Comparison of ENCODE assay signal across 16 cellular contexts in the genomic region with DNA sequence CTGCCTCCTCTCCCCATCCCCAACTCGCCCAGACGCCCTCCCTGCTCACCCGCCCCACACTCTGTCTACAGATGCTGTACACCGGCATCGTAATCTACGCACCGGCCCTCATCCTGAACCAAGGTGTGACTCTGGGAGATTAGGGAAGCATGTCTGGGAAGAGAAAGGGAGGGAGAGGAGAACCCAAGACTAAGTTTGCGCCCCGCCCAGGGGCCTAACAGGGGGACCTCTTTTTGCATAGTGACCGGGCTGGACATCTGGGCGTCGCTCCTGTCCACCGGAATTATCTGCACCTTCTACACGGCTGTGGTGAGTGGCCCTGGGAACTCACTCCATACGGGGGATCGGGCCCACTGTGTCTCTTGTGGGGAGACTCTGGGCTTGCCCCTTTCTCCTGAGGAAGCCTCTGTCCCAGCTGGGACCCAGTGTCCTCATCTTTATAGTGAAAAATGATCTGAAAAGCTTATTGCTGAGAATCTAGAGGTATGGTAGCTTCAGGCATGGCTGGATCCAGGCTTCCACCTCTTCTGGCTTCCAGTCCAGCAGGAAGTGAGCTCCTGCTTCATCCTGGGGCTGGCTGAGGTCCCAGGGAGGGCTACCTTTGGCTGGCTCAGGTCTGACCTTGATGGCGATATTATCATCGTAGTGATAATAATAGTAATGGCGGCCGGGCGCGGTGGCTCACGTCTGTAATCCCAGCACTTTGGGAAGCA. TPM values are rescaled to one million over a fixed set of nuclear protein-coding genes. Genes with fewer than 3 reads are reported as not detected.
A peak's percentile ranks its signal among the peaks of the same experiment; 100 is the strongest.
DNase-seq lines count a peak whose midpoint lies in the region; ATAC-seq and TF ChIP-seq lines count a peak whose summit lies in the region.
"Had no signal": no experiment of that assay in that cellular context is flagged by ENCODE, and none has a peak within 500 bp of the region (broad histone marks: within the 10 kb centered on the region; RNA-seq: fewer than 3 reads in every experiment).

No MANE protein-coding gene starts in this region.

- peaks cover 6% of the 10 kb centered on the region for H3K27me3 ChIP-seq in HUES48 (ENCODE audit: control insufficient read depth, insufficient read depth, low read length)

- H3K9me3 ChIP-seq in HUES48 (ENCODE audit: control insufficient read depth, insufficient read depth, low read length) = no peaks in the 10 kb centered on the region
- H3K9me3 ChIP-seq: pancreas, suprapubic skin had no signal

- no peak overlapping the region for H3K27ac ChIP-seq in HUES48 (ENCODE audit: low read depth, low read length)
- H3K27ac ChIP-seq: HL-60, pancreas, suprapubic skin had no signal

- peaks cover 29% of the 10 kb centered on the region for H3K4me1 Mint-ChIP-seq in activated CD4-positive, alpha-beta T cell treated with anti-CD3 and anti-CD28 coated beads, Interleukin-2, amount 10 ng/mL, durations not matched to agents 7 days and 5 days
- peaks cover 23% of the 10 kb centered on the region for H3K4me1 Mint-ChIP-seq in dendritic cell treated with granulocyte-macrophage colony-stimulating factor and Interleukin-4, amounts not matched to agents 40 ng/mL and 50 ng/mL, for 4 days (ENCODE audit: low read depth)
- H3K4me1 Mint-ChIP-seq in neural crest cell = no peaks in the 10 kb centered on the region

- TF ChIP-seq CTCF in neural crest cell (conservative IDR thresholded peaks at IDR 0.05) = no peak

- no peak for ATAC-seq in GM21367 (IDR thresholded peaks at IDR 0.05; ENCODE audit: unreplicated experiment)

- intact Hi-C loops in dendritic cell treated with granulocyte-macrophage colony-stimulating factor and Interleukin-4, amounts not matched to agents 40 ng/mL and 50 ng/mL, for 4 days (cut with micrococcal nuclease) = loop anchor here (10.0 kb wide), 1 partner anchor 100 kb away; no protein-coding TSS in a partner anchor

- no peak overlapping the region for H3K27ac Mint-ChIP-seq in activated CD4-positive, alpha-beta T cell treated with anti-CD3 and anti-CD28 coated beads, Interleukin-2, amount 10 ng/mL, durations not matched to agents 7 days and 5 days
- H3K27ac Mint-ChIP-seq in dendritic cell treated with granulocyte-macrophage colony-stimulating factor and Interleukin-4, amounts not matched to agents 40 ng/mL and 50 ng/mL, for 4 days = no peak overlapping the region
- no peak overlapping the region for H3K27ac Mint-ChIP-seq in neural crest cell (ENCODE audit: unreplicated experiment)

- no peaks in the 10 kb centered on the region for H3K36me3 ChIP-seq in HUES48 (ENCODE audit: control insufficient read depth, insufficient read depth, low read length)
- H3K36me3 ChIP-seq: pancreas, suprapubic skin had no signal

- DNase-seq in activated CD4-positive, alpha-beta T cell treated with anti-CD3 and anti-CD28 coated beads, Interleukin-2, amount 10 ng/mL, durations not matched to agents 7 days and 5 days = no peak
- DNase-seq in activated CD4-positive, alpha-beta T cell treated with anti-CD3 and anti-CD28 coated beads for 4 hours = no peak
- DNase-seq in neural crest cell (ENCODE audit: low read depth, low spot score) = no peak
- no peak for DNase-seq in NCI-H2029 (lab: John Stamatoyannopoulos, UW)
- no peak for DNase-seq in NCI-H187 treated with DMSO at 0.1 percent for 48 hours (lab: John Stamatoyannopoulos, UW)
- DNase-seq: ACHN, aorta, cortex of kidney, hypothalamus, NCI-H2029 treated with DMSO at 0.1 percent for 48 hours had no signal

- H3K9ac ChIP-seq in HUES48 (ENCODE audit: low read depth, low read length) = no peak overlapping the region

- 0 out of 2 replicates have a peak, but pooled peaks cover 2% of the 10 kb centered on the region for H3K4me1 ChIP-seq in HUES48 (ENCODE audit: control insufficient read depth, insufficient read depth, low read length)

- H3K4me3 ChIP-seq in HUES48 (ENCODE audit: low read depth, low read length) = peak overlapping the region; percentile 54; the same call in 1 of the 2 replicates

- peak overlapping the region; percentile 49 for H3K4me3 Mint-ChIP-seq in activated CD4-positive, alpha-beta T cell treated with anti-CD3 and anti-CD28 coated beads, Interleukin-2, amount 10 ng/mL, durations not matched to agents 7 days and 5 days
- peak overlapping the region; percentile 17 for H3K4me3 Mint-ChIP-seq in dendritic cell treated with granulocyte-macrophage colony-stimulating factor and Interleukin-4, amounts not matched to agents 40 ng/mL and 50 ng/mL, for 4 days
- H3K4me3 Mint-ChIP-seq in neural crest cell = peak overlapping the region; percentile 61

- CTCF ChIA-PET in activated CD4-positive, alpha-beta T cell treated with anti-CD3 and anti-CD28 coated beads, Interleukin-2, amount 10 ng/mL, durations not matched to agents 7 days and 5 days (lab: Charles Lee) = no interaction called here

- H3K27me3 Mint-ChIP-seq in activated CD4-positive, alpha-beta T cell treated with anti-CD3 and anti-CD28 coated beads, Interleukin-2, amount 10 ng/mL, durations not matched to agents 7 days and 5 days = peaks cover 3% of the 10 kb centered on the region
- H3K27me3 Mint-ChIP-seq in dendritic cell treated with granulocyte-macrophage colony-stimulating factor and Interleukin-4, amounts not matched to agents 40 ng/mL and 50 ng/mL, for 4 days = peaks cover 62% of the 10 kb centered on the region
- peaks cover 44% of the 10 kb centered on the region for H3K27me3 Mint-ChIP-seq in neural crest cell (ENCODE audit: low read depth)

- H3K9me3 Mint-ChIP-seq in activated CD4-positive, alpha-beta T cell treated with anti-CD3 and anti-CD28 coated beads, Interleukin-2, amount 10 ng/mL, durations not matched to agents 7 days and 5 days = no peaks in the 10 kb centered on the region
- no peaks in the 10 kb centered on the region for H3K9me3 Mint-ChIP-seq in dendritic cell treated with granulocyte-macrophage colony-stimulating factor and Interleukin-4, amounts not matched to agents 40 ng/mL and 50 ng/mL, for 4 days
- no peaks in the 10 kb centered on the region for H3K9me3 Mint-ChIP-seq in neural crest cell

- POLR2A ChIA-PET in activated CD4-positive, alpha-beta T cell treated with anti-CD3 and anti-CD28 coated beads, Interleukin-2, amount 10 ng/mL, durations not matched to agents 7 days and 5 days (lab: Charles Lee) = no interaction called here

- no peaks in the 10 kb centered on the region for H3K36me3 Mint-ChIP-seq in activated CD4-positive, alpha-beta T cell treated with anti-CD3 and anti-CD28 coated beads, Interleukin-2, amount 10 ng/mL, durations not matched to agents 7 days and 5 days (ENCODE audit: low read depth)
- H3K36me3 Mint-ChIP-seq in dendritic cell treated with granulocyte-macrophage colony-stimulating factor and Interleukin-4, amounts not matched to agents 40 ng/mL and 50 ng/mL, for 4 days (ENCODE audit: low read depth) = no peaks in the 10 kb centered on the region
- no peaks in the 10 kb centered on the region for H3K36me3 Mint-ChIP-seq in neural crest cell (ENCODE audit: low read depth)

RNA-seq across cellular contexts. Expression of a gene that starts 2.8 kb away (rescaled TPM):
- total RNA-seq in activated CD4-positive, alpha-beta T cell treated with anti-CD3 and anti-CD28 coated beads, Interleukin-2, amount 10 ng/mL, durations not matched to agents 7 days and 5 days = 1 to 10 TPM; 1.7 to 2.2 TPM
- not detected in 2 replicates for total RNA-seq in neural crest cell
- total RNA-seq: aorta, suprapubic skin had no signal

RNA-seq across cellular contexts. Expression of a gene that starts 14.9 kb away (rescaled TPM):
- total RNA-seq in activated CD4-positive, alpha-beta T cell treated with anti-CD3 and anti-CD28 coated beads, Interleukin-2, amount 10 ng/mL, durations not matched to agents 7 days and 5 days = 1,000 to 10,000 TPM; 2,216 to 2,434 TPM
- 2,184 and 2,260 TPM in 2 replicates for total RNA-seq in neural crest cell

RNA-seq across cellular contexts. Expression of a gene that starts 26.8 kb away (rescaled TPM):
- total RNA-seq in activated CD4-positive, alpha-beta T cell treated with anti-CD3 and anti-CD28 coated beads, Interleukin-2, amount 10 ng/mL, durations not matched to agents 7 days and 5 days = 100 to 1,000 TPM; 172 to 176 TPM
- total RNA-seq in neural crest cell = 1.3 and 1.6 TPM in 2 replicates

RNA-seq across cellular contexts. Expression of a gene that starts 53.3 kb away (rescaled TPM):
- 1 to 10 TPM; 6.8 to 7.4 TPM for total RNA-seq in activated CD4-positive, alpha-beta T cell treated with anti-CD3 and anti-CD28 coated beads, Interleukin-2, amount 10 ng/mL, durations not matched to agents 7 days and 5 days
- total RNA-seq in neural crest cell = not detected in 2 replicates
- total RNA-seq: aorta, pancreas, suprapubic skin had no signal

RNA-seq across cellular contexts. Expression of a gene that starts 58.2 kb away (rescaled TPM):
- total RNA-seq in activated CD4-positive, alpha-beta T cell treated with anti-CD3 and anti-CD28 coated beads, Interleukin-2, amount 10 ng/mL, durations not matched to agents 7 days and 5 days = 10 to 100 TPM; 59.2 to 64.7 TPM
- total RNA-seq in neural crest cell = 122 and 126 TPM in 2 replicates

Comparison
In these comparisons a context has a peak if more than half of its experiments do, and no peak if none do; other contexts are left out.
1. RNA of a gene that starts 26.8 kb away (total RNA-seq): 172 to 176 TPM in activated CD4-positive, alpha-beta T cell treated with anti-CD3 and anti-CD28 coated beads, Interleukin-2, amount 10 ng/mL, durations not matched to agents 7 days and 5 days; 1.3 to 1.6 TPM in neural crest cell; every median in the first group is over 10 times any median in the second.
2. Peak in every context shown above with its lines, with median percentiles within 50 percentile points of each other: H3K4me3 Mint-ChIP-seq.